In genomic region chrX:15838017-15838416, GRCh38 we compare ENCODE assay signal across 11 cellular contexts. TPM values are rescaled to one million over a fixed set of nuclear protein-coding genes. Genes with fewer than 3 reads are reported as not detected.
DNase-seq lines count a peak whose midpoint lies in the region; ATAC-seq and TF ChIP-seq lines count a peak whose summit lies in the region.
"Had no signal": no experiment of that assay in that cellular context is flagged by ENCODE, and none has a peak within 500 bp of the region (broad histone marks: within the 10 kb centered on the region; RNA-seq: fewer than 3 reads in every experiment).

No MANE protein-coding gene starts in this region.

- H2AFZ ChIP-seq in HCT116 (ENCODE audit: low read depth, low read length, poor library complexity, severe bottlenecking), result no peak overlapping the region

- H3K36me3 Mint-ChIP-seq in memory B cell, result peaks cover 7% of the 10 kb centered on the region
- H3K36me3 Mint-ChIP-seq in activated CD8-positive, alpha-beta memory T cell treated with anti-CD3 and anti-CD28 coated beads, Interleukin-2, amount 10 ng/mL, durations not matched to agents 7 days and 5 days, result peaks cover 7% of the 10 kb centered on the region

- no peaks in the 10 kb centered on the region for H3K9me3 ChIP-seq in HCT116 (ENCODE audit: control insufficient read depth in 1 of 2, insufficient read depth in 1 of 2, low read depth in 1 of 2, low read length in 2 of 2)

- no peak for TF ChIP-seq POLR2A in HCT116 (IDR thresholded peaks at IDR 0.05; ENCODE audit: borderline replicate concordance, extremely low read depth, insufficient read depth, insufficient read length)

- H3K9ac ChIP-seq in HCT116 (ENCODE audit: low read length), result no peak overlapping the region

- RAD21 ChIA-PET in HCT116 (lab: Charles Lee; ENCODE audit: low non-redundant PET in 1 of 2, low total read pairs in 2 of 2, uncharacterized antibody in 2 of 2, unreplicated experiment in 2 of 2), result no interaction called here

- no peak overlapping the region for H3K4me3 ChIP-seq in HCT116 (replicated peaks in 1 of 2; ENCODE audit: low read depth in 1 of 2, low read length in 2 of 2)
- no peak overlapping the region for H3K4me3 ChIP-seq in WI38 (ENCODE audit: low read depth, low read length)
- H3K4me3 ChIP-seq: skin epidermis had no signal

- no peak overlapping the region for H3K4me3 Mint-ChIP-seq in memory B cell
- no peak overlapping the region for H3K4me3 Mint-ChIP-seq in activated CD8-positive, alpha-beta memory T cell treated with anti-CD3 and anti-CD28 coated beads, Interleukin-2, amount 10 ng/mL, durations not matched to agents 7 days and 5 days

- no peaks in the 10 kb centered on the region for H3K27me3 Mint-ChIP-seq in memory B cell
- H3K27me3 Mint-ChIP-seq in activated CD8-positive, alpha-beta memory T cell treated with anti-CD3 and anti-CD28 coated beads, Interleukin-2, amount 10 ng/mL, durations not matched to agents 7 days and 5 days, result no peaks in the 10 kb centered on the region

- DNase-seq in ELF-1 (ENCODE audit: low read depth, low spot score) (peak; percentile 47), HCT116 (ENCODE audit: low read depth, low spot score) (no peak), memory B cell (ENCODE audit: low spot score in 2 of 2) (peak in 1 of 2 donors; percentile 19), NCI-H1694 (lab: John Stamatoyannopoulos, UW) (no peak)
- no peak for DNase-seq in NK-92 treated with Interleukin-12 subunit alpha and Interleukin-12 subunit beta, amount 100 ng/mL, for 24 hours (lab: John Stamatoyannopoulos, UW)
- DNase-seq in activated CD8-positive, alpha-beta memory T cell treated with anti-CD3 and anti-CD28 coated beads, Interleukin-2, amount 10 ng/mL, durations not matched to agents 7 days and 5 days, result no peak
- DNase-seq: NCI-H187 treated with DMSO at 0.1 percent for 48 hours; stimulated activated CD8-positive, alpha-beta memory T cell treated with anti-CD3 and anti-CD28 coated beads, Interleukin-4, amount 100 ng/mL, for 48 hours had no signal

- H3K36me3 ChIP-seq in HCT116 (ENCODE audit: control insufficient read depth in 1 of 2, insufficient read depth in 2 of 2, low read length in 2 of 2), result no peaks in the 10 kb centered on the region

- H3K4me1 ChIP-seq in HCT116 (ENCODE audit: control insufficient read depth in 1 of 2, insufficient read depth in 2 of 2, low read length in 2 of 2), result no peaks in the 10 kb centered on the region

- no peak for TF ChIP-seq RAD21 in HCT116 (IDR thresholded peaks at IDR 0.05; ENCODE audit: low read depth)

- H3K9me3 Mint-ChIP-seq in memory B cell, result no peaks in the 10 kb centered on the region
- no peaks in the 10 kb centered on the region for H3K9me3 Mint-ChIP-seq in activated CD8-positive, alpha-beta memory T cell treated with anti-CD3 and anti-CD28 coated beads, Interleukin-2, amount 10 ng/mL, durations not matched to agents 7 days and 5 days (ENCODE audit: low read depth)

- H3K4me1 Mint-ChIP-seq in memory B cell, result peaks cover 3% of the 10 kb centered on the region
- peaks cover 2% of the 10 kb centered on the region for H3K4me1 Mint-ChIP-seq in activated CD8-positive, alpha-beta memory T cell treated with anti-CD3 and anti-CD28 coated beads, Interleukin-2, amount 10 ng/mL, durations not matched to agents 7 days and 5 days

- CTCF ChIA-PET in HCT116 (lab: Charles Lee), result no interaction called here
- CTCF ChIA-PET in activated CD8-positive, alpha-beta memory T cell treated with anti-CD3 and anti-CD28 coated beads, Interleukin-2, amount 10 ng/mL, durations not matched to agents 7 days and 5 days (lab: Charles Lee), result no interaction called here

- ATAC-seq in HCT116 (peak; percentile 79), memory B cell (ENCODE audit: low read depth) (peak; percentile 62)
- ATAC-seq in activated CD8-positive, alpha-beta memory T cell treated with anti-CD3 and anti-CD28 coated beads, Interleukin-2, amount 10 ng/mL, durations not matched to agents 7 days and 5 days, result no peak

- H3K27ac Mint-ChIP-seq in memory B cell, result no peak overlapping the region
- H3K27ac Mint-ChIP-seq in activated CD8-positive, alpha-beta memory T cell treated with anti-CD3 and anti-CD28 coated beads, Interleukin-2, amount 10 ng/mL, durations not matched to agents 7 days and 5 days, result no peak overlapping the region

- no TSS peak for BruUV-seq in HCT116 (replicated peaks; lab: Mats Ljungman, UMichigan)

- intact Hi-C loops in HCT116 (cut with micrococcal nuclease), result no loop called here

- TF ChIP-seq CTCF in HCT116 (IDR thresholded peaks at IDR 0.05 in 2 of 3, conservative IDR thresholded peaks at IDR 0.05 in 1 of 3; ENCODE audit: borderline replicate concordance in 1 of 3, insufficient read depth in 1 of 3, low read depth in 2 of 3, low read length in 2 of 3) (peak in 2 of 3 experiments; percentile 47 to 52; a peak in 4 of 6 replicates), WI38 (IDR thresholded peaks at IDR 0.05; ENCODE audit: low read depth, low read length) (peak; percentile 40; the same call in 1 of the 2 replicates)

- H3K27ac ChIP-seq in HCT116 (ENCODE audit: low read depth, low read length), result no peak overlapping the region
- H3K27ac ChIP-seq: HL-60, skin epidermis had no signal

- no peaks in the 10 kb centered on the region for H3K79me2 ChIP-seq in HCT116 (ENCODE audit: insufficient read depth, low read length)

- H3K9me2 ChIP-seq in HCT116 (ENCODE audit: insufficient read depth), result no peaks in the 10 kb centered on the region

- H3K4me2 ChIP-seq in HCT116 (ENCODE audit: low read length), result no peak overlapping the region

- no peaks in the 10 kb centered on the region for H3K27me3 ChIP-seq in HCT116 (ENCODE audit: insufficient read depth, low read length)

- H4K20me1 ChIP-seq in HCT116 (ENCODE audit: insufficient read depth), result no peaks in the 10 kb centered on the region

- POLR2A ChIA-PET in HCT116 (lab: Charles Lee), result no interaction called here

TF ChIP-seq in HCT116, 20 proteins besides CTCF, POLR2A, EP300 and RAD21:
- TF ChIP-seq ZBTB33 (IDR thresholded peaks at IDR 0.05; ENCODE audit: extremely low read depth, insufficient replicate concordance, low read length), result no peak
- no peak for TF ChIP-seq YY1 (IDR thresholded peaks at IDR 0.05; ENCODE audit: extremely low read depth, insufficient replicate concordance, low read depth, low read length)
- no peak for TF ChIP-seq ATF3 (IDR thresholded peaks at IDR 0.05)
- no peak for TF ChIP-seq SRF (IDR thresholded peaks at IDR 0.05; ENCODE audit: low read depth)
- no peak for TF ChIP-seq CBX3 (IDR thresholded peaks at IDR 0.05; ENCODE audit: low read depth)

RNA-seq across cellular contexts. Expression of gene AP1S2, which starts 16.6 kb away (rescaled TPM):
- 19.9 TPM for total RNA-seq in HCT116 (2021; ENCODE audit: unreplicated experiment)
- 5.2 and 8.7 TPM in 2 replicates for polyA plus RNA-seq in HCT116 (2012)
- 10 to 100 TPM; 21.4 to 22.4 TPM for total RNA-seq in activated CD8-positive, alpha-beta memory T cell treated with anti-CD3 and anti-CD28 coated beads, Interleukin-2, amount 10 ng/mL, durations not matched to agents 7 days and 5 days

RNA-seq across cellular contexts. Expression of gene ZRSR2, which starts 47.7 kb away (rescaled TPM):
- 4.6 TPM for total RNA-seq in HCT116 (2021; ENCODE audit: unreplicated experiment)
- 4.1 and 4.8 TPM in 2 replicates for polyA plus RNA-seq in HCT116 (2012)
- 10 to 100 TPM; 18.0 to 20.1 TPM for total RNA-seq in activated CD8-positive, alpha-beta memory T cell treated with anti-CD3 and anti-CD28 coated beads, Interleukin-2, amount 10 ng/mL, durations not matched to agents 7 days and 5 days
